ENCODE assay signal across 1 cellular context in the genomic region with DNA sequence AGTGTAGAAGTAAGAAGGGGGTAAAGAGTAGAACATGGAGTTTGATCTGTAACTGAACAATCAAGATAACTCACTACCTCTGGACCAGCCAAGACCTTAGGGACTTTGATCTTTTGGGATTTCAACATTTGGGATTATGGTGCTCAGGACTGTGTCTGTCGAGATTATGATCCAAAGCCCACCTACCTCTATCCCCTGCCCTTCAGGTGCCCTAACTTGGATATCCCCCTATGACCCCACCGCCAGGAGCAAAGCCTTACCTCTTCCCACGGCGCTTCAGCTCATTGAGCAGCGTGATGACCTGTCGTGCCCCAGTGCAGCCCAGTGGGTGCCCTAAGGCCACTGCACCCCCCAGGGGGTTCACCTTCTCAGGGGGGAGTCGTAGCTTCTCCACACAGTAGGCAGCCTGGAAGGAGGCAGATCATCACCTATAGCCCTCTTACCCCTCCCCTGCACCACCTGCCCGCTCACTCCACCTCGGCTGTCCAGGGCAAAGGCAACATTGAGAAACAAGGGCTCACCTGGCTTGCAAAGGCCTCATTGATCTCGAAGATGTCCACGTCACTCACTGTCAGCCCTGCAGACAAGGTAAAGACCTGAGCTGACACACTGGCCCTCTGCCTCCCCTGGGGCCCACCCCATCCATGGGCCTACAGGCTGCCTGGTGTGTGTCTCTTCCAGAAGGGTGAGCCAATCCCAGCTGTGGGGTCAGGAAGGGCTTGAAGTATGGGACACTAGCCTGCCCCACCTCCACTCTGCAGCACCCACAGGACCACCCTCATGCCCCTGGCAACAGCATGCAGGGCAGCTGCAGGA.
TF ChIP-seq lines count a peak whose summit lies in the region.

No MANE protein-coding gene starts in this region.

TF ChIP-seq in liver, 16 proteins besides CTCF, POLR2A, EP300 and RAD21 (continued from another document):
- peak; percentile 82 to 87 for TF ChIP-seq HNF4A (conservative IDR thresholded peaks at IDR 0.05)
- TF ChIP-seq, protein P1, sequence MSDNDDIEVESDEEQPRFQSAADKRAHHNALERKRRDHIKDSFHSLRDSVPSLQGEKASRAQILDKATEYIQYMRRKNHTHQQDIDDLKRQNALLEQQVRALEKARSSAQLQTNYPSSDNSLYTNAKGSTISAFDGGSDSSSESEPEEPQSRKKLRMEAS (IDR thresholded peaks at IDR 0.05), result peak; percentile 79
- no peak for TF ChIP-seq NR2F2 (IDR thresholded peaks at IDR 0.05)
- TF ChIP-seq JUND (IDR thresholded peaks at IDR 0.05), result peak in 1 of 2 donors; percentile 79
- peak; percentile 45 for TF ChIP-seq FOXA2 (IDR thresholded peaks at IDR 0.05)
- peak; percentile 61 for TF ChIP-seq SP1 (IDR thresholded peaks at IDR 0.05)
- TF ChIP-seq, protein P2, sequence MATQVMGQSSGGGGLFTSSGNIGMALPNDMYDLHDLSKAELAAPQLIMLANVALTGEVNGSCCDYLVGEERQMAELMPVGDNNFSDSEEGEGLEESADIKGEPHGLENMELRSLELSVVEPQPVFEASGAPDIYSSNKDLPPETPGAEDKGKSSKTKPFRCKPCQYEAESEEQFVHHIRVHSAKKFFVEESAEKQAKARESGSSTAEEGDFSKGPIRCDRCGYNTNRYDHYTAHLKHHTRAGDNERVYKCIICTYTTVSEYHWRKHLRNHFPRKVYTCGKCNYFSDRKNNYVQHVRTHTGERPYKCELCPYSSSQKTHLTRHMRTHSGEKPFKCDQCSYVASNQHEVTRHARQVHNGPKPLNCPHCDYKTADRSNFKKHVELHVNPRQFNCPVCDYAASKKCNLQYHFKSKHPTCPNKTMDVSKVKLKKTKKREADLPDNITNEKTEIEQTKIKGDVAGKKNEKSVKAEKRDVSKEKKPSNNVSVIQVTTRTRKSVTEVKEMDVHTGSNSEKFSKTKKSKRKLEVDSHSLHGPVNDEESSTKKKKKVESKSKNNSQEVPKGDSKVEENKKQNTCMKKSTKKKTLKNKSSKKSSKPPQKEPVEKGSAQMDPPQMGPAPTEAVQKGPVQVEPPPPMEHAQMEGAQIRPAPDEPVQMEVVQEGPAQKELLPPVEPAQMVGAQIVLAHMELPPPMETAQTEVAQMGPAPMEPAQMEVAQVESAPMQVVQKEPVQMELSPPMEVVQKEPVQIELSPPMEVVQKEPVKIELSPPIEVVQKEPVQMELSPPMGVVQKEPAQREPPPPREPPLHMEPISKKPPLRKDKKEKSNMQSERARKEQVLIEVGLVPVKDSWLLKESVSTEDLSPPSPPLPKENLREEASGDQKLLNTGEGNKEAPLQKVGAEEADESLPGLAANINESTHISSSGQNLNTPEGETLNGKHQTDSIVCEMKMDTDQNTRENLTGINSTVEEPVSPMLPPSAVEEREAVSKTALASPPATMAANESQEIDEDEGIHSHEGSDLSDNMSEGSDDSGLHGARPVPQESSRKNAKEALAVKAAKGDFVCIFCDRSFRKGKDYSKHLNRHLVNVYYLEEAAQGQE (IDR thresholded peaks at IDR 0.05), result no peak
- TF ChIP-seq, protein P3, sequence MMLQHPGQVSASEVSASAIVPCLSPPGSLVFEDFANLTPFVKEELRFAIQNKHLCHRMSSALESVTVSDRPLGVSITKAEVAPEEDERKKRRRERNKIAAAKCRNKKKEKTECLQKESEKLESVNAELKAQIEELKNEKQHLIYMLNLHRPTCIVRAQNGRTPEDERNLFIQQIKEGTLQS (IDR thresholded peaks at IDR 0.05), result no peak
- TF ChIP-seq FOXA1 (IDR thresholded peaks at IDR 0.05), result peak; percentile 44
- peak; percentile 22 for TF ChIP-seq YY1 (IDR thresholded peaks at IDR 0.05)
- TF ChIP-seq HNF4G (IDR thresholded peaks at IDR 0.05), result peak; percentile 62
- peak; percentile 65 to 90 for TF ChIP-seq RXRA (IDR thresholded peaks at IDR 0.05)
- TF ChIP-seq EGR1 (IDR thresholded peaks at IDR 0.05; ENCODE audit: low read depth in 2 of 2), result peak in 1 of 2 donors; percentile 26
- TF ChIP-seq GABPA (IDR thresholded peaks at IDR 0.05 in 1 of 2, conservative IDR thresholded peaks at IDR 0.05 in 1 of 2), result no peak
- TF ChIP-seq, protein P4, sequence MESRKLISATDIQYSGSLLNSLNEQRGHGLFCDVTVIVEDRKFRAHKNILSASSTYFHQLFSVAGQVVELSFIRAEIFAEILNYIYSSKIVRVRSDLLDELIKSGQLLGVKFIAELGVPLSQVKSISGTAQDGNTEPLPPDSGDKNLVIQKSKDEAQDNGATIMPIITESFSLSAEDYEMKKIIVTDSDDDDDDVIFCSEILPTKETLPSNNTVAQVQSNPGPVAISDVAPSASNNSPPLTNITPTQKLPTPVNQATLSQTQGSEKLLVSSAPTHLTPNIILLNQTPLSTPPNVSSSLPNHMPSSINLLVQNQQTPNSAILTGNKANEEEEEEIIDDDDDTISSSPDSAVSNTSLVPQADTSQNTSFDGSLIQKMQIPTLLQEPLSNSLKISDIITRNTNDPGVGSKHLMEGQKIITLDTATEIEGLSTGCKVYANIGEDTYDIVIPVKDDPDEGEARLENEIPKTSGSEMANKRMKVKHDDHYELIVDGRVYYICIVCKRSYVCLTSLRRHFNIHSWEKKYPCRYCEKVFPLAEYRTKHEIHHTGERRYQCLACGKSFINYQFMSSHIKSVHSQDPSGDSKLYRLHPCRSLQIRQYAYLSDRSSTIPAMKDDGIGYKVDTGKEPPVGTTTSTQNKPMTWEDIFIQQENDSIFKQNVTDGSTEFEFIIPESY (IDR thresholded peaks at IDR 0.05), result peak; percentile 41
